Comparison of ENCODE assay signal across 9 cellular contexts in genomic region chr7:50610521-50611277, GRCh38. TPM values are rescaled to one million over a fixed set of nuclear protein-coding genes. Genes with fewer than 3 reads are reported as not detected.
A peak's percentile ranks its signal among the peaks of the same experiment; 100 is the strongest.
DNase-seq lines count a peak whose midpoint lies in the region; ATAC-seq lines count a peak whose summit lies in the region.
"Had no signal": no experiment of that assay in that cellular context is flagged by ENCODE, and none has a peak within 500 bp of the region (broad histone marks: within the 10 kb centered on the region; RNA-seq: fewer than 3 reads in every experiment).

No MANE protein-coding gene starts in this region.

- no peaks in the 10 kb centered on the region for H3K27me3 ChIP-seq in H7 (ENCODE audit: control insufficient read depth, insufficient read depth, low read length)
- H3K27me3 ChIP-seq: neutrophil had no signal

- ATAC-seq in HG03135 (IDR thresholded peaks at IDR 0.05; ENCODE audit: unreplicated experiment): no peak

- H3K4me3 ChIP-seq in H7 (ENCODE audit: insufficient read depth, low read depth, low read length): no peak overlapping the region

- DNase-seq in NK-92 treated with Interleukin-12 subunit alpha and Interleukin-12 subunit beta, amount 100 ng/mL, for 24 hours (lab: John Stamatoyannopoulos, UW): peak; percentile 28
- DNase-seq in NK-92 (lab: John Stamatoyannopoulos, UW; ENCODE audit: unreplicated experiment): no peak
- DNase-seq in Kasumi-1 (lab: John Stamatoyannopoulos, UW): peak; percentile 74 to 76
- DNase-seq in activated effector memory CD4-positive, alpha-beta T cell treated with Interleukin-2 at 50 U/mL for 16 hours: peak; percentile 21
- peak; percentile 47 for DNase-seq in stimulated activated CD4-positive, alpha-beta T cell treated with anti-CD3 and anti-CD28 coated beads, Interleukin-4, amount 100 ng/mL, for 24 hours
- no peak for DNase-seq in NCI-H2081 (lab: John Stamatoyannopoulos, UW)
- DNase-seq in H7: no peak

- peaks cover 13% of the 10 kb centered on the region for H3K36me3 ChIP-seq in H7 (replicated peaks; ENCODE audit: control insufficient read depth, insufficient read depth, low read length)

RNA-seq across cellular contexts. Expression of gene DDC, which starts 45.5 kb away (rescaled TPM):
- total RNA-seq in H7 (2014; rRNA removed; shearing (Covaris generic)): 0.35 and 0.48 TPM in 2 replicates

Comparison
In these comparisons a context has a peak if more than half of its experiments do, and no peak if none do; other contexts are left out.
1. DNase-seq: peak in NK-92 treated with Interleukin-12 subunit alpha and Interleukin-12 subunit beta, amount 100 ng/mL, for 24 hours (single experiment), Kasumi-1 (2 of 2), activated effector memory CD4-positive, alpha-beta T cell treated with Interleukin-2 at 50 U/mL for 16 hours (single experiment) and stimulated activated CD4-positive, alpha-beta T cell treated with anti-CD3 and anti-CD28 coated beads, Interleukin-4, amount 100 ng/mL, for 24 hours (single experiment); none in NK-92 (single experiment), NCI-H2081 (0 of 2) and H7 (single experiment).